In the genomic region with DNA sequence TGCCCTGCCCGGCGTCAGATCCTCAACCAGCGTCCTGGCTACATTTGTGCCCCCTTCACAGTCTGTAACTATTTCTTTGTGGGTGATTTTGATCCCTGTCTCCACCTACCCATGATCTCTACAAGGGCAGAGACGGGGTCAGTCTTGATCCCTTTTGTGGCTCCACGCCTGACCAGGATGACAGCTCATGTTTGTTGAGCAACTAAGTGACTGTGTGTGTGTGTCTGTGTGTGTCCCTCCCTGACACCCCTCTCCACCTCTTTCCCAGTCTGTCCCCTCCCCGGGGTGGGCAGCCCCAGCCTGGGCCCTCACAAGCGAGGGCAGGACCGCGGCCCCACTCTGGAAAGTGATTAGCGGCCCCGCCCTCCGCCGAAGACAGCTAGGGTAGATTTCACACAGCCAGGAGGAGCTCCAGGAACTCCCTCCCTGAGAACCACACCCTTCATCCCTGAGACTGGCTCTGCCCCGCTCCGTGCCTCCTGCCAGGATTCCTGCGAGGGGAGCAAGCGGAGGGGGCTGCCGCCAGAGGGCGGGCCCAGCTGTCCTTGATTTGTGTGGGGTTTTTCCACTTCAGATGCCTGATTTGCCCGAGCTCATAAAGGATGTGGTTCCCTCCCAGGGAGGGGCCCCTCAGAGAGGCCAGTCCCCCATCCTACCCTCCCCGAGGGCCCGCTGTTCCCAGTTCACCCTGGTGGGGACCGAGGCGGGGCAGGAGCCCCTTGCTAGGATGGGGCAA, we compare ENCODE assay signal across 1 cellular context.
A peak's percentile ranks its signal among the peaks of the same experiment; 100 is the strongest.
TF ChIP-seq lines count a peak whose summit lies in the region.

No MANE protein-coding gene starts in this region.

TF ChIP-seq in HEK293, 187 proteins besides CTCF, POLR2A, EP300 and RAD21 (continued from another document and continues in another):
- TF ChIP-seq FEZF1 (tag by site-specific recombination; IDR thresholded peaks at IDR 0.05) (no peak), PBX3 (CRISPR knock-in tag; IDR thresholded peaks at IDR 0.05) (0 out of 2 replicates have a peak, but pooled peaks have one; percentile 25), ZNF571 (tag by site-specific recombination; IDR thresholded peaks at IDR 0.05) (no peak), ZNF600 (tag by site-specific recombination; IDR thresholded peaks at IDR 0.05) (peak; percentile 48; the same call in 1 of the 2 replicates), TRIM28 (IDR thresholded peaks at IDR 0.05; ENCODE audit: borderline replicate concordance, low read length) (0 out of 2 replicates have a peak, but pooled peaks have one; percentile 16), ZNF529 (tag by site-specific recombination; IDR thresholded peaks at IDR 0.05; ENCODE audit: insufficient replicate concordance) (no peak), ZNF335 (tag by site-specific recombination; conservative IDR thresholded peaks at IDR 0.05) (peak; percentile 80), SP2 (tag by site-specific recombination; IDR thresholded peaks at IDR 0.05) (peak; percentile 84), ZBTB8A (tag by site-specific recombination; IDR thresholded peaks at IDR 0.05) (peak; percentile 51), ZNF341 (tag by site-specific recombination; IDR thresholded peaks at IDR 0.05; ENCODE audit: low read depth) (peak; percentile 91), ZNF610 (tag by site-specific recombination; IDR thresholded peaks at IDR 0.05; ENCODE audit: borderline replicate concordance) (0 out of 2 replicates have a peak, but pooled peaks have one; percentile 66), ZNF16 (tag by site-specific recombination; IDR thresholded peaks at IDR 0.05; ENCODE audit: low read depth) (no peak), ZNF664 (tag by site-specific recombination; IDR thresholded peaks at IDR 0.05) (no peak; the same call in 1 of the 2 replicates), ZNF394 (tag by site-specific recombination; IDR thresholded peaks at IDR 0.05; ENCODE audit: borderline replicate concordance) (peak; percentile 28; the same call in 1 of the 2 replicates), GFI1B (tag by site-specific recombination; IDR thresholded peaks at IDR 0.05) (no peak), SP7 (tag by site-specific recombination; IDR thresholded peaks at IDR 0.05) (peak; percentile 66), ZIC2 (tag by site-specific recombination; IDR thresholded peaks at IDR 0.05) (peak; percentile 84), ZNF362 (tag by site-specific recombination; IDR thresholded peaks at IDR 0.05) (no peak), IKZF3 (tag by site-specific recombination; IDR thresholded peaks at IDR 0.05) (peak; percentile 73), SALL2 (tag by site-specific recombination; IDR thresholded peaks at IDR 0.05; ENCODE audit: borderline replicate concordance) (no peak), PRDM10 (tag by site-specific recombination; IDR thresholded peaks at IDR 0.05) (peak; percentile 82), ZNF423 (tag by site-specific recombination; IDR thresholded peaks at IDR 0.05) (no peak), GLIS1 (tag by site-specific recombination; IDR thresholded peaks at IDR 0.05) (peak; percentile 89), KLF16 (tag by site-specific recombination; IDR thresholded peaks at IDR 0.05) (peak; percentile 77), KLF7 (tag by site-specific recombination; IDR thresholded peaks at IDR 0.05; ENCODE audit: borderline replicate concordance) (peak; percentile 80; the same call in 1 of the 2 replicates), ZNF660 (tag by site-specific recombination; IDR thresholded peaks at IDR 0.05) (peak; percentile 73), ZNF561 (tag by site-specific recombination; IDR thresholded peaks at IDR 0.05; ENCODE audit: borderline replicate concordance) (peak; percentile 74; the same call in 1 of the 2 replicates), SP3 (tag by site-specific recombination; IDR thresholded peaks at IDR 0.05) (peak; percentile 71), KLF1 (tag by site-specific recombination; IDR thresholded peaks at IDR 0.05) (peak; percentile 97), KLF9 (tag by site-specific recombination; IDR thresholded peaks at IDR 0.05; ENCODE audit: low read depth) (peak; percentile 79), ZNF324 (tag by site-specific recombination; IDR thresholded peaks at IDR 0.05) (no peak), WT1 (tag by site-specific recombination; IDR thresholded peaks at IDR 0.05) (peak; percentile 43; the same call in 1 of the 2 replicates), ZBTB48 (tag by site-specific recombination; IDR thresholded peaks at IDR 0.05) (peak; percentile 33), HOXD13 (CRISPR knock-in tag; IDR thresholded peaks at IDR 0.05; ENCODE audit: borderline replicate concordance) (no peak), ZBTB20 (tag by site-specific recombination; IDR thresholded peaks at IDR 0.05) (peak; percentile 26; the same call in 1 of the 2 replicates), ZNF629 (tag by site-specific recombination; IDR thresholded peaks at IDR 0.05) (no peak), TCF7L2 (IDR thresholded peaks at IDR 0.05; ENCODE audit: borderline replicate concordance, low read depth, low read length) (no peak), ZNF292 (tag by site-specific recombination; IDR thresholded peaks at IDR 0.05; ENCODE audit: borderline replicate concordance, low read depth) (no peak), REPIN1 (tag by site-specific recombination; IDR thresholded peaks at IDR 0.05; ENCODE audit: low read depth) (no peak), ZNF132 (tag by site-specific recombination; IDR thresholded peaks at IDR 0.05; ENCODE audit: borderline replicate concordance) (no peak), ZBTB26 (tag by site-specific recombination; optimal IDR thresholded peaks at IDR 0.05) (peak; percentile 12)
- TF ChIP-seq, protein P1, sequence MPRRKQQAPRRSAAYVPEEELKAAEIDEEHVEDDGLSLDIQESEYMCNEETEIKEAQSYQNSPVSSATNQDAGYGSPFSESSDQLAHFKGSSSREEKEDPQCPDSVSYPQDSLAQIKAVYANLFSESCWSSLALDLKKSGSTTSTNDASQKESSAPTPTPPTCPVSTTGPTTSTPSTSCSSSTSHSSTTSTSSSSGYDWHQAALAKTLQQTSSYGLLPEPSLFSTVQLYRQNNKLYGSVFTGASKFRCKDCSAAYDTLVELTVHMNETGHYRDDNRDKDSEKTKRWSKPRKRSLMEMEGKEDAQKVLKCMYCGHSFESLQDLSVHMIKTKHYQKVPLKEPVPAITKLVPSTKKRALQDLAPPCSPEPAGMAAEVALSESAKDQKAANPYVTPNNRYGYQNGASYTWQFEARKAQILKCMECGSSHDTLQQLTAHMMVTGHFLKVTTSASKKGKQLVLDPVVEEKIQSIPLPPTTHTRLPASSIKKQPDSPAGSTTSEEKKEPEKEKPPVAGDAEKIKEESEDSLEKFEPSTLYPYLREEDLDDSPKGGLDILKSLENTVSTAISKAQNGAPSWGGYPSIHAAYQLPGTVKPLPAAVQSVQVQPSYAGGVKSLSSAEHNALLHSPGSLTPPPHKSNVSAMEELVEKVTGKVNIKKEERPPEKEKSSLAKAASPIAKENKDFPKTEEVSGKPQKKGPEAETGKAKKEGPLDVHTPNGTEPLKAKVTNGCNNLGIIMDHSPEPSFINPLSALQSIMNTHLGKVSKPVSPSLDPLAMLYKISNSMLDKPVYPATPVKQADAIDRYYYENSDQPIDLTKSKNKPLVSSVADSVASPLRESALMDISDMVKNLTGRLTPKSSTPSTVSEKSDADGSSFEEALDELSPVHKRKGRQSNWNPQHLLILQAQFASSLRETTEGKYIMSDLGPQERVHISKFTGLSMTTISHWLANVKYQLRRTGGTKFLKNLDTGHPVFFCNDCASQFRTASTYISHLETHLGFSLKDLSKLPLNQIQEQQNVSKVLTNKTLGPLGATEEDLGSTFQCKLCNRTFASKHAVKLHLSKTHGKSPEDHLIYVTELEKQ (tag by site-specific recombination; IDR thresholded peaks at IDR 0.05; ENCODE audit: borderline replicate concordance): no peak
- TF ChIP-seq, protein P2, sequence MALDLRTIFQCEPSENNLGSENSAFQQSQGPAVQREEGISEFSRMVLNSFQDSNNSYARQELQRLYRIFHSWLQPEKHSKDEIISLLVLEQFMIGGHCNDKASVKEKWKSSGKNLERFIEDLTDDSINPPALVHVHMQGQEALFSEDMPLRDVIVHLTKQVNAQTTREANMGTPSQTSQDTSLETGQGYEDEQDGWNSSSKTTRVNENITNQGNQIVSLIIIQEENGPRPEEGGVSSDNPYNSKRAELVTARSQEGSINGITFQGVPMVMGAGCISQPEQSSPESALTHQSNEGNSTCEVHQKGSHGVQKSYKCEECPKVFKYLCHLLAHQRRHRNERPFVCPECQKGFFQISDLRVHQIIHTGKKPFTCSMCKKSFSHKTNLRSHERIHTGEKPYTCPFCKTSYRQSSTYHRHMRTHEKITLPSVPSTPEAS (tag by site-specific recombination; IDR thresholded peaks at IDR 0.05): no peak
- TF ChIP-seq, protein P3, sequence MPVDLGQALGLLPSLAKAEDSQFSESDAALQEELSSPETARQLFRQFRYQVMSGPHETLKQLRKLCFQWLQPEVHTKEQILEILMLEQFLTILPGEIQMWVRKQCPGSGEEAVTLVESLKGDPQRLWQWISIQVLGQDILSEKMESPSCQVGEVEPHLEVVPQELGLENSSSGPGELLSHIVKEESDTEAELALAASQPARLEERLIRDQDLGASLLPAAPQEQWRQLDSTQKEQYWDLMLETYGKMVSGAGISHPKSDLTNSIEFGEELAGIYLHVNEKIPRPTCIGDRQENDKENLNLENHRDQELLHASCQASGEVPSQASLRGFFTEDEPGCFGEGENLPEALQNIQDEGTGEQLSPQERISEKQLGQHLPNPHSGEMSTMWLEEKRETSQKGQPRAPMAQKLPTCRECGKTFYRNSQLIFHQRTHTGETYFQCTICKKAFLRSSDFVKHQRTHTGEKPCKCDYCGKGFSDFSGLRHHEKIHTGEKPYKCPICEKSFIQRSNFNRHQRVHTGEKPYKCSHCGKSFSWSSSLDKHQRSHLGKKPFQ (tag by site-specific recombination; IDR thresholded peaks at IDR 0.05): no peak
- TF ChIP-seq, protein P4, sequence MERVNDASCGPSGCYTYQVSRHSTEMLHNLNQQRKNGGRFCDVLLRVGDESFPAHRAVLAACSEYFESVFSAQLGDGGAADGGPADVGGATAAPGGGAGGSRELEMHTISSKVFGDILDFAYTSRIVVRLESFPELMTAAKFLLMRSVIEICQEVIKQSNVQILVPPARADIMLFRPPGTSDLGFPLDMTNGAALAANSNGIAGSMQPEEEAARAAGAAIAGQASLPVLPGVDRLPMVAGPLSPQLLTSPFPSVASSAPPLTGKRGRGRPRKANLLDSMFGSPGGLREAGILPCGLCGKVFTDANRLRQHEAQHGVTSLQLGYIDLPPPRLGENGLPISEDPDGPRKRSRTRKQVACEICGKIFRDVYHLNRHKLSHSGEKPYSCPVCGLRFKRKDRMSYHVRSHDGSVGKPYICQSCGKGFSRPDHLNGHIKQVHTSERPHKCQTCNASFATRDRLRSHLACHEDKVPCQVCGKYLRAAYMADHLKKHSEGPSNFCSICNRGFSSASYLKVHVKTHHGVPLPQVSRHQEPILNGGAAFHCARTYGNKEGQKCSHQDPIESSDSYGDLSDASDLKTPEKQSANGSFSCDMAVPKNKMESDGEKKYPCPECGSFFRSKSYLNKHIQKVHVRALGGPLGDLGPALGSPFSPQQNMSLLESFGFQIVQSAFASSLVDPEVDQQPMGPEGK (tag by site-specific recombination; IDR thresholded peaks at IDR 0.05): peak; percentile 84
